8 cellular contexts compared by ENCODE assay signal in genomic region chr2:75464348-75464946, GRCh38.
DNase-seq lines count a peak whose midpoint lies in the region; ATAC-seq and TF ChIP-seq lines count a peak whose summit lies in the region.

No MANE protein-coding gene starts in this region.

- no peak overlapping the region for H3K18ac ChIP-seq in mesenchymal stem cell (ENCODE audit: low read depth in 1 of 2, low read length in 2 of 2)

- TF ChIP-seq CTCF in astrocyte of the spinal cord (IDR thresholded peaks at IDR 0.05; ENCODE audit: low read depth, low read length), result peak; percentile 87

- WGBS in mesenchymal stem cell, result 47% methylated on average over 2 of the region's 4 CpGs

- H3K9ac ChIP-seq in mesenchymal stem cell (ENCODE audit: low read length), result no peak overlapping the region

- H3K9me3 ChIP-seq in mesenchymal stem cell (ENCODE audit: control insufficient read depth, low read length), result no peaks in the 10 kb centered on the region

- no peak overlapping the region for H2BK15ac ChIP-seq in mesenchymal stem cell (ENCODE audit: low read depth, poor library complexity, severe bottlenecking)

- no peak overlapping the region for H3K27ac ChIP-seq in mesenchymal stem cell (ENCODE audit: low read length, poor library complexity, severe bottlenecking)

- peaks cover 4 to 5% of the 10 kb centered on the region in 2 experiments for H3K27me3 ChIP-seq in mesenchymal stem cell (ENCODE audit: control insufficient read depth in 1 of 2, insufficient read depth in 1 of 2, low read length in 2 of 2)

- H3K36me3 ChIP-seq in mesenchymal stem cell (ENCODE audit: control insufficient read depth in 1 of 2, insufficient read depth in 2 of 2, low read depth in 1 of 2, low read length in 2 of 2), result no peaks in the 10 kb centered on the region

- H4K91ac ChIP-seq in mesenchymal stem cell (ENCODE audit: low read length), result no peak overlapping the region

- no peak overlapping the region for H2AK5ac ChIP-seq in mesenchymal stem cell (ENCODE audit: low read length, severe bottlenecking)

- H3K4me3 ChIP-seq in astrocyte of the spinal cord (ENCODE audit: low read depth, low read length) (no peak overlapping the region), mesenchymal stem cell (ENCODE audit: insufficient read depth in 1 of 2, low read depth in 1 of 2, low read length in 2 of 2) (no peak overlapping the region)

- no peak overlapping the region for H3K4ac ChIP-seq in mesenchymal stem cell (ENCODE audit: low read depth in 1 of 2, low read length in 2 of 2)

- H2BK120ac ChIP-seq in mesenchymal stem cell (ENCODE audit: low read depth, low read length), result no peak overlapping the region

- in situ Hi-C loops in astrocyte of the spinal cord (cut with HindIII; ENCODE audit: low sequenced_read_pairs), result no loop called here

- H3K79me1 ChIP-seq in mesenchymal stem cell (replicated peaks; ENCODE audit: low read length, poor library complexity, severe bottlenecking), result no peaks in the 10 kb centered on the region

- H2BK12ac ChIP-seq in mesenchymal stem cell (ENCODE audit: low read length in 2 of 2), result no peak overlapping the region

- no peak overlapping the region for H2BK5ac ChIP-seq in mesenchymal stem cell (ENCODE audit: low read depth, low read length, poor library complexity, severe bottlenecking)

- H3K4me3 Mint-ChIP-seq in activated T-cell treated with anti-CD3 and anti-CD28 coated beads, Interleukin-2, amount 50 U/mL, for 4 hours, result no peak overlapping the region

- no peaks in the 10 kb centered on the region for H3K4me1 Mint-ChIP-seq in activated T-cell treated with anti-CD3 and anti-CD28 coated beads, Interleukin-2, amount 50 U/mL, for 4 hours (ENCODE audit: low read depth)

- peak; percentile 55 for DNase-seq in ELR (ENCODE audit: low read depth)
- peak; percentile 59 for DNase-seq in astrocyte of the spinal cord (ENCODE audit: low read depth, low spot score)
- DNase-seq in mesenchymal stem cell, result peak; percentile 39
- DNase-seq in activated T-cell treated with anti-CD3 and anti-CD28 coated beads, Interleukin-2, amount 50 U/mL, for 4 hours, result no peak
- DNase-seq in NCI-H128 (lab: John Stamatoyannopoulos, UW; ENCODE audit: unreplicated experiment), result no peak
- DNase-seq in activated CD4-positive, alpha-beta T cell treated with anti-CD3 and anti-CD28 coated beads for 4 hours, result no peak

- no peaks in the 10 kb centered on the region for H3K36me3 Mint-ChIP-seq in activated T-cell treated with anti-CD3 and anti-CD28 coated beads, Interleukin-2, amount 50 U/mL, for 4 hours (ENCODE audit: insufficient read depth)

- peak; percentile 70 for ATAC-seq in HG03354 (IDR thresholded peaks at IDR 0.05; ENCODE audit: poor library complexity, severe bottlenecking, unreplicated experiment)
- no peak for ATAC-seq in activated T-cell treated with anti-CD3 and anti-CD28 coated beads, Interleukin-2, amount 50 U/mL, for 4 hours
- ATAC-seq in HG02938 (IDR thresholded peaks at IDR 0.05; ENCODE audit: unreplicated experiment), result no peak

- H2AFZ ChIP-seq in mesenchymal stem cell (ENCODE audit: low read depth, low read length), result no peak overlapping the region

- H3K23ac ChIP-seq in mesenchymal stem cell (ENCODE audit: low read length in 2 of 2), result no peak overlapping the region

- peaks cover 4% of the 10 kb centered on the region for H3K4me1 ChIP-seq in mesenchymal stem cell (ENCODE audit: control insufficient read depth, insufficient read depth, low read depth, low read length)

- H3K4me2 ChIP-seq in mesenchymal stem cell (ENCODE audit: low read length, poor library complexity, severe bottlenecking), result no peak overlapping the region

- peaks cover 4% of the 10 kb centered on the region for H3K9me3 Mint-ChIP-seq in activated T-cell treated with anti-CD3 and anti-CD28 coated beads, Interleukin-2, amount 50 U/mL, for 4 hours

- H4K8ac ChIP-seq in mesenchymal stem cell (ENCODE audit: low read length), result no peak overlapping the region

- H3K14ac ChIP-seq in mesenchymal stem cell (ENCODE audit: low read length in 2 of 2), result no peak overlapping the region

- peaks cover 24% of the 10 kb centered on the region for H3K27me3 Mint-ChIP-seq in activated T-cell treated with anti-CD3 and anti-CD28 coated beads, Interleukin-2, amount 50 U/mL, for 4 hours (ENCODE audit: low read depth)

Comparison
In these comparisons a context has a peak if more than half of its experiments do, and no peak if none do; other contexts are left out.
1. DNase-seq: peak in ELR (single experiment), astrocyte of the spinal cord (single experiment) and mesenchymal stem cell (single experiment); none in activated T-cell treated with anti-CD3 and anti-CD28 coated beads, Interleukin-2, amount 50 U/mL, for 4 hours (single experiment), NCI-H128 (single experiment) and activated CD4-positive, alpha-beta T cell treated with anti-CD3 and anti-CD28 coated beads for 4 hours (0 of 2).